In genomic region chr2:211611061-211611518, GRCh38 we compare ENCODE assay signal across 10 cellular contexts.
DNase-seq lines count a peak whose midpoint lies in the region; ATAC-seq and TF ChIP-seq lines count a peak whose summit lies in the region.
"Had no signal": no experiment of that assay in that cellular context is flagged by ENCODE, and none has a peak within 500 bp of the region (broad histone marks: within the 10 kb centered on the region; RNA-seq: fewer than 3 reads in every experiment).

No MANE protein-coding gene starts in this region.

- peak overlapping the region; percentile 60 for H3K4me2 ChIP-seq in BLaER1
- H3K4me2 ChIP-seq: smooth muscle cell had no signal

- no peak for TF ChIP-seq POLR2A in gastrocnemius medialis (IDR thresholded peaks at IDR 0.05)

- H3K36me3 Mint-ChIP-seq in activated naive CD8-positive, alpha-beta T cell, result no peaks in the 10 kb centered on the region

- H3K36me3 ChIP-seq in BLaER1 (no peaks in the 10 kb centered on the region), gastrocnemius medialis (no peaks in the 10 kb centered on the region)

- DNase-seq in NCI-H2029 (lab: John Stamatoyannopoulos, UW) (peak; percentile 71), NK-92 (lab: John Stamatoyannopoulos, UW; ENCODE audit: unreplicated experiment) (no peak), cortex of kidney (lab: John Stamatoyannopoulos, UW) (no peak), gastrocnemius medialis (no peak), NCI-H1694 (lab: John Stamatoyannopoulos, UW) (no peak)
- DNase-seq: body of pancreas had no signal

- no peak overlapping the region for H3K27ac Mint-ChIP-seq in activated naive CD8-positive, alpha-beta T cell

- in situ Hi-C loops in gastrocnemius medialis (cut with MboI; ENCODE audit: low sequenced_read_pairs in 4 of 4), result no loop called here

- peak overlapping the region; percentile 41 for H3K4me3 ChIP-seq in BLaER1
- no peak overlapping the region for H3K4me3 ChIP-seq in gastrocnemius medialis
- H3K4me3 ChIP-seq: body of pancreas, smooth muscle cell had no signal

- H3K4me1 ChIP-seq in BLaER1, result peaks cover 12% of the 10 kb centered on the region; the same call in 1 of the 2 replicates
- H3K4me1 ChIP-seq in gastrocnemius medialis, result no peaks in the 10 kb centered on the region
- H3K4me1 ChIP-seq: body of pancreas had no signal

- no peak for TF ChIP-seq CTCF in gastrocnemius medialis (IDR thresholded peaks at IDR 0.05 in 4 of 5, conservative IDR thresholded peaks at IDR 0.05 in 1 of 5)

- no peaks in the 10 kb centered on the region for H4K20me1 ChIP-seq in BLaER1

- peak overlapping the region; percentile 30 for H3K4me3 Mint-ChIP-seq in activated naive CD8-positive, alpha-beta T cell

- H3K27me3 ChIP-seq in BLaER1 (no peaks in the 10 kb centered on the region), gastrocnemius medialis (no peaks in the 10 kb centered on the region)
- H3K27me3 ChIP-seq: body of pancreas had no signal

- ATAC-seq in GM19023 (IDR thresholded peaks at IDR 0.05; ENCODE audit: unreplicated experiment) (peak; percentile 53), gastrocnemius medialis (no peak)
- ATAC-seq: body of pancreas had no signal

- intact Hi-C loops in gastrocnemius medialis (cut with DNase I; ENCODE audit: low total_unique reads), result no loop called here

- H3K27ac ChIP-seq in BLaER1, result 0 out of 2 replicates have a peak overlapping the region, but pooled peaks have one; percentile 24
- H3K27ac ChIP-seq in gastrocnemius medialis, result no peak overlapping the region
- H3K27ac ChIP-seq: body of pancreas had no signal

- H3K4me1 Mint-ChIP-seq in activated naive CD8-positive, alpha-beta T cell (ENCODE audit: low read depth), result no peaks in the 10 kb centered on the region

- no peak overlapping the region for H3K9ac ChIP-seq in BLaER1

- no peaks in the 10 kb centered on the region for H3K27me3 Mint-ChIP-seq in activated naive CD8-positive, alpha-beta T cell

- H3K9me3 ChIP-seq in BLaER1, result no peaks in the 10 kb centered on the region
- no peaks in the 10 kb centered on the region for H3K9me3 ChIP-seq in gastrocnemius medialis
- H3K9me3 ChIP-seq: body of pancreas had no signal

- no peaks in the 10 kb centered on the region for H3K9me3 Mint-ChIP-seq in activated naive CD8-positive, alpha-beta T cell (ENCODE audit: low read depth)
